ENCODE assay signal across 19 cellular contexts in the genomic region with DNA sequence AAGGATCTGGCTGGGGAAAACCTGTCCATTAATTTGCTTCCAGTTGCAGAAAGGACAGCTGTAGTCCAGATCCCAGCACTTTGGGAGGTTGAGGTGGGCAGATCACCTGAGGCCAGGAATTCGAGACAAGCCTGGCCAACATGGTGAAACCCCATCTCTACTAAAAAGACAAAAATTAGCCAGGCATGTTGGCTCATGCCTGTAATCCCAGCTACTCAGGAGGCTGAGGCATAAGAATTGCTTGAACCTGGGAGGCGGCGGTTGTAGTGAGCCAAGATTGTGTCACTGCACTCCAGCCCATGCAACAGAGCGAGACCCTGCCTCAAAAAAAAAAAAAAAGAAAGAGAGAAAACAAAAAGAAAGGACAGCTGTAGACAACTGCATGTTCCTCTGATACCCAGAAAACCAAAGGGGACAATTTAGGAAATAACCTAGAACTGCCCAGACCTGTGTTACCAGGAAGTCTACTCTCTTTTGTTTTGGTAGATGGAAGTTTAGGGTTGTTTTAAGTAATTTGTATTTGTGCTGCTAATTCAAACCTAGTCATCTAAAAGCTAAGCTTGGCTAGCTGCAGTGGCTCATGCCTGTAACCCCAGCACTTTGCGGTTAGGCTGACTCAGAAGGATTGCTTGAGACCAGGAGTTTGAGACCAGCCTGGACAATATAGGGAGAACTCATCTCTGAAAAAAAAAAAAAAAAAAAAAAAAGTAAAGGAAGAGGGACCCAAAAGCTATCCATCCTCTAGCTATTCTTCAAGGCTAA. TPM values are rescaled to one million over a fixed set of nuclear protein-coding genes. Genes with fewer than 3 reads are reported as not detected.
DNase-seq lines count a peak whose midpoint lies in the region; ATAC-seq and TF ChIP-seq lines count a peak whose summit lies in the region.
"Had no signal": no experiment of that assay in that cellular context is flagged by ENCODE, and none has a peak within 500 bp of the region (broad histone marks: within the 10 kb centered on the region; RNA-seq: fewer than 3 reads in every experiment).

No MANE protein-coding gene starts in this region.

- H3K4me1 Mint-ChIP-seq in HFFc6 (ENCODE audit: low read depth), result peaks cover 9% of the 10 kb centered on the region
- H3K4me1 Mint-ChIP-seq: memory B cell had no signal

- H4K20me1 ChIP-seq in PC-9 (ENCODE audit: insufficient read depth), result no peaks in the 10 kb centered on the region

- H3K27ac ChIP-seq in PC-9, result peak overlapping the region; percentile 27; the same call in 1 of the 2 replicates
- peak overlapping the region; percentile 92 for H3K27ac ChIP-seq in epithelial cell of prostate
- peak overlapping the region; percentile 73 for H3K27ac ChIP-seq in trophoblast cell (ENCODE audit: low read depth, low read length)
- no peak overlapping the region for H3K27ac ChIP-seq in WERI-Rb-1
- H3K27ac ChIP-seq: skin epidermis, VCaP had no signal

- H3K9me3 ChIP-seq in PC-9 (ENCODE audit: insufficient read depth, low read depth) (no peaks in the 10 kb centered on the region), trophoblast cell (ENCODE audit: insufficient read depth, low read depth, low read length) (no peaks in the 10 kb centered on the region), WERI-Rb-1 (ENCODE audit: severe bottlenecking) (no peaks in the 10 kb centered on the region)

- CTCF ChIA-PET in PC-9 (lab: Charles Lee), result interaction anchor here (0.6 kb wide), 2 partner anchors 109 to 816 kb away, joined by 4 read pairs; no protein-coding TSS in a partner anchor

- H3K79me2 ChIP-seq in PC-9 (ENCODE audit: low read depth) (no peaks in the 10 kb centered on the region), trophoblast cell (ENCODE audit: control insufficient read depth, insufficient read depth, low read length, poor library complexity) (no peaks in the 10 kb centered on the region)

- intact Hi-C loops in PC-9 (cut with micrococcal nuclease; ENCODE audit: unreplicated experiment), result no loop called here

- no peak overlapping the region for H3K14ac ChIP-seq in trophoblast cell (ENCODE audit: low read length)

- no peaks in the 10 kb centered on the region for H3K36me3 Mint-ChIP-seq in HFFc6 (ENCODE audit: low read depth)
- H3K36me3 Mint-ChIP-seq: activated naive CD4-positive, alpha-beta T cell treated with anti-CD3 and anti-CD28 coated beads, Interleukin-2, amount 50 U/mL, for 72 hours; memory B cell had no signal

- no peak overlapping the region for H4K12ac ChIP-seq in trophoblast cell (ENCODE audit: low read depth, low read length)

- H3K23ac ChIP-seq in trophoblast cell (ENCODE audit: low read length), result no peak overlapping the region

- no peak for ATAC-seq in HG03521 (IDR thresholded peaks at IDR 0.05; ENCODE audit: unreplicated experiment)
- ATAC-seq: activated naive CD4-positive, alpha-beta T cell treated with anti-CD3 and anti-CD28 coated beads, Interleukin-2, amount 50 U/mL, for 72 hours had no signal

- no peak overlapping the region for H3K9ac ChIP-seq in trophoblast cell (ENCODE audit: low read length)

- peaks cover 11% of the 10 kb centered on the region for H3K4me1 ChIP-seq in PC-9 (replicated peaks; ENCODE audit: insufficient read depth)
- H3K4me1 ChIP-seq in trophoblast cell (ENCODE audit: control insufficient read depth in 1 of 2, insufficient read depth in 2 of 2, low read length in 2 of 2), result no peaks in the 10 kb centered on the region

- no CpG with 5 or more reads among the region's 5 CpGs for WGBS in trophoblast cell (ENCODE audit: extremely low coverage, insufficient coverage, insufficient read length)

- peaks cover 10% of the 10 kb centered on the region for H3F3A ChIP-seq in PC-9 (ENCODE audit: insufficient read depth, low read depth)

- POLR2A ChIA-PET in PC-9 (lab: Charles Lee; ENCODE audit: unreplicated experiment), result interaction anchor here (0.6 to 0.7 kb wide), 3 partner anchors 26 to 437 kb away, joined by 3 to 5 read pairs (median 3); no protein-coding TSS in a partner anchor

- H3K27me3 Mint-ChIP-seq in HFFc6 (ENCODE audit: insufficient read depth), result peaks cover 27% of the 10 kb centered on the region

- peaks cover 2% of the 10 kb centered on the region for H3K79me1 ChIP-seq in trophoblast cell (ENCODE audit: low read length)

- H2AK5ac ChIP-seq in trophoblast cell (ENCODE audit: low read length), result no peak overlapping the region

- H3K27me3 ChIP-seq in PC-9 (ENCODE audit: insufficient read depth, low read depth), result no peaks in the 10 kb centered on the region
- no peaks in the 10 kb centered on the region for H3K27me3 ChIP-seq in trophoblast cell (ENCODE audit: insufficient read depth, low read length)
- no peaks in the 10 kb centered on the region for H3K27me3 ChIP-seq in WERI-Rb-1 (ENCODE audit: insufficient read depth, low read depth, severe bottlenecking)

- no peak overlapping the region for H3K27ac Mint-ChIP-seq in HFFc6
- H3K27ac Mint-ChIP-seq: activated naive CD4-positive, alpha-beta T cell treated with anti-CD3 and anti-CD28 coated beads, Interleukin-2, amount 50 U/mL, for 72 hours; memory B cell had no signal

- no peak overlapping the region for H3K4me3 Mint-ChIP-seq in HFFc6
- H3K4me3 Mint-ChIP-seq: memory B cell had no signal

- no peak overlapping the region for H4K91ac ChIP-seq in trophoblast cell (ENCODE audit: low read depth, low read length)

- no peak overlapping the region for H3K18ac ChIP-seq in trophoblast cell (ENCODE audit: low read length)

- H3K4me2 ChIP-seq in PC-9 (peak overlapping the region; percentile 38), trophoblast cell (ENCODE audit: low read length) (peak overlapping the region; percentile 27)

- no peak overlapping the region for H2BK12ac ChIP-seq in trophoblast cell (ENCODE audit: low read length)

- no TSS peak for BruUV-seq in PC-9 (replicated peaks; lab: Mats Ljungman, UMichigan)

- DNase-seq in HFFc6 (peak; percentile 55), PC-9 (peak; percentile 35 to 72), epithelial cell of prostate (ENCODE audit: low read depth, low spot score) (peak; percentile 59), trophoblast cell (no peak), 8988T (no peak), SHP77 (lab: John Stamatoyannopoulos, UW) (no peak), WERI-Rb-1 (no peak)
- DNase-seq: activated CD8-positive, alpha-beta memory T cell treated with anti-CD3 and anti-CD28 coated beads, Interleukin-2, amount 50 U/mL, for 48 hours; erythroblast; NCI-H1105 treated with DMSO at 0.1 percent for 48 hours; NCI-H524; SIG-M5 had no signal

- no peaks in the 10 kb centered on the region for H3K9me3 Mint-ChIP-seq in HFFc6
- H3K9me3 Mint-ChIP-seq: activated naive CD4-positive, alpha-beta T cell treated with anti-CD3 and anti-CD28 coated beads, Interleukin-2, amount 50 U/mL, for 72 hours; memory B cell had no signal

- H3K36me3 ChIP-seq in PC-9 (ENCODE audit: low read depth) (no peaks in the 10 kb centered on the region), trophoblast cell (ENCODE audit: control insufficient read depth in 1 of 2, insufficient read depth in 2 of 2, low read length in 2 of 2) (no peaks in the 10 kb centered on the region), WERI-Rb-1 (no peaks in the 10 kb centered on the region)

- no peaks in the 10 kb centered on the region for H3K9me2 ChIP-seq in PC-9 (ENCODE audit: insufficient read depth)

- no peak overlapping the region for H4K8ac ChIP-seq in trophoblast cell (ENCODE audit: low read depth, low read length)

- H3K4ac ChIP-seq in trophoblast cell (ENCODE audit: low read depth, low read length), result no peak overlapping the region

- no peak overlapping the region for H2BK120ac ChIP-seq in trophoblast cell (ENCODE audit: insufficient read depth, low read length, poor library complexity)

- H3K4me3 ChIP-seq in PC-9 (no peak overlapping the region), trophoblast cell (ENCODE audit: low read depth, low read length) (no peak overlapping the region), WERI-Rb-1 (ENCODE audit: low read depth, low read length) (no peak overlapping the region)
- H3K4me3 ChIP-seq: skin epidermis had no signal

- TF ChIP-seq CTCF in HFFc6 (IDR thresholded peaks at IDR 0.05), result no peak
- TF ChIP-seq CTCF in PC-9 (conservative IDR thresholded peaks at IDR 0.05), result no peak
- TF ChIP-seq CTCF in WERI-Rb-1 (IDR thresholded peaks at IDR 0.05; ENCODE audit: low read depth, low read length), result no peak

- H2BK5ac ChIP-seq in trophoblast cell (ENCODE audit: low read depth, low read length, poor library complexity), result no peak overlapping the region

- H2AFZ ChIP-seq in PC-9 (no peak overlapping the region), trophoblast cell (ENCODE audit: insufficient read depth, low read length, poor library complexity) (no peak overlapping the region)

RNA-seq across cellular contexts. Expression of a gene that starts 22.7 kb away (rescaled TPM):
- total RNA-seq in HFFc6 (2021; fragmentation: NEBNext Ultra II Directional; extraction: Animal tissue kit (Norgen Biotek cat#: 25700)), result not detected
- 0.70 TPM in 1 of 2 replicates, not detected in the other for total RNA-seq in PC-9 (2021)
- polyA plus RNA-seq in trophoblast cell (2013), result 0.01 and 0.03 TPM in 2 replicates
- total RNA-seq: HT-29, osteoblast had no signal

RNA-seq across cellular contexts. Expression of a gene that starts 23.2 kb away (rescaled TPM):
- 100 to 1,000 TPM; 104 to 131 (median 117) TPM for total RNA-seq in HFFc6 (2021; fragmentation: NEBNext Ultra II Directional; extraction: Animal tissue kit (Norgen Biotek cat#: 25700))
- total RNA-seq in PC-9 (2021), result 133 and 199 TPM in 2 replicates
- polyA plus RNA-seq in trophoblast cell (2013), result 128 and 131 TPM in 2 replicates

Comparison
In these comparisons a context has a peak if more than half of its experiments do, and no peak if none do; other contexts are left out.
1. DNase-seq: peak in HFFc6 (single experiment), PC-9 (2 of 2) and epithelial cell of prostate (single experiment); none in trophoblast cell (0 of 2), 8988T (single experiment), SHP77 (0 of 2) and WERI-Rb-1 (single experiment).